18 cellular contexts compared by ENCODE assay signal in genomic region chr13:32229443-32229842, GRCh38.
A peak's percentile ranks its signal among the peaks of the same experiment; 100 is the strongest.
DNase-seq lines count a peak whose midpoint lies in the region; ATAC-seq, FAIRE-seq and TF ChIP-seq lines count a peak whose summit lies in the region.
"Had no signal": no experiment of that assay in that cellular context is flagged by ENCODE, and none has a peak within 500 bp of the region (broad histone marks: within the 10 kb centered on the region; RNA-seq: fewer than 3 reads in every experiment).

No MANE protein-coding gene starts in this region.

- TF ChIP-seq POLR2A in GM12891 (IDR thresholded peaks at IDR 0.05; ENCODE audit: low read depth, low read length) (no peak), vagina (IDR thresholded peaks at IDR 0.05) (no peak)

- FAIRE-seq in GM12891 (lab: Jason Lieb, UNC): no peak
- FAIRE-seq: GM18507 had no signal

- no peaks in the 10 kb centered on the region for H3K9me3 ChIP-seq in vagina
- H3K9me3 ChIP-seq: adrenal gland, gastroesophageal sphincter had no signal

- TF ChIP-seq CTCF in vagina (IDR thresholded peaks at IDR 0.05): no peak

- intact Hi-C loops in vagina (cut with DNase I): no loop called here

- no peak overlapping the region for H3K4me3 ChIP-seq in vagina
- H3K4me3 ChIP-seq: adrenal gland, gastroesophageal sphincter, PC-9 had no signal

- no peaks in the 10 kb centered on the region for H3K27me3 ChIP-seq in vagina
- H3K27me3 ChIP-seq: adrenal gland, gastroesophageal sphincter had no signal

- no peak for ATAC-seq in HG02970 (IDR thresholded peaks at IDR 0.05; ENCODE audit: low FRiP score, unreplicated experiment)
- ATAC-seq: gastroesophageal sphincter had no signal

- H3K27ac ChIP-seq in vagina: no peak overlapping the region
- H3K27ac ChIP-seq: adrenal gland, epithelial cell of prostate, gastroesophageal sphincter, PC-9 had no signal

- DNase-seq in COR-L47 (lab: John Stamatoyannopoulos, UW): peak; percentile 30
- peak; percentile 44 for DNase-seq in NCI-H1105 (lab: John Stamatoyannopoulos, UW)
- peak; percentile 98 for DNase-seq in NCI-H524 treated with DMSO at 0.1 percent for 48 hours (lab: John Stamatoyannopoulos, UW)
- DNase-seq in dermis microvascular lymphatic vessel endothelial cell (ENCODE audit: low read depth in 2 of 2): peak; percentile 14 to 24
- no peak for DNase-seq in GM12891 (ENCODE audit: insufficient read length, low spot score)
- DNase-seq in vagina (ENCODE audit: extremely low spot score in 2 of 2): no peak
- no peak for DNase-seq in activated CD8-positive, alpha-beta memory T cell treated with anti-CD3 and anti-CD28 coated beads, Interleukin-2, amount 50 U/mL, for 48 hours
- DNase-seq: activated CD4-positive, alpha-beta memory T cell treated with anti-CD3 and anti-CD28 coated beads, Interleukin-2, amount 10 ng/mL, durations not matched to agents 7 days and 5 days; adrenal gland; mesenchymal stem cell; NCI-H187; PC-9; stimulated activated CD4-positive, alpha-beta T cell treated with anti-CD3 and anti-CD28 coated beads, Interleukin-15, amount 100 ng/mL, for 24 hours; SW 1271 had no signal

- peaks cover 0 to 11% of the 10 kb centered on the region in 2 donors for H3K36me3 ChIP-seq in vagina
- H3K36me3 ChIP-seq: adrenal gland had no signal

- no peaks in the 10 kb centered on the region for H3K4me1 ChIP-seq in vagina

TF ChIP-seq in GM12891, 5 proteins besides CTCF, POLR2A, EP300 and RAD21:
- no peak for TF ChIP-seq SPI1 (IDR thresholded peaks at IDR 0.05; ENCODE audit: low read depth, low read length)
- TF ChIP-seq PAX5 (IDR thresholded peaks at IDR 0.05; ENCODE audit: insufficient read depth, low read length, severe bottlenecking): no peak
- TF ChIP-seq POLR2AphosphoS5 (IDR thresholded peaks at IDR 0.05; ENCODE audit: low read depth, low read length): no peak
- no peak for TF ChIP-seq POU2F2 (IDR thresholded peaks at IDR 0.05; ENCODE audit: low read depth, low read length)
- no peak for TF ChIP-seq TAF1 (IDR thresholded peaks at IDR 0.05; ENCODE audit: low read depth, low read length)

Comparison
In these comparisons a context has a peak if more than half of its experiments do, and no peak if none do; other contexts are left out.
1. DNase-seq: peak in COR-L47 (single experiment), NCI-H1105 (single experiment), NCI-H524 treated with DMSO at 0.1 percent for 48 hours (single experiment) and dermis microvascular lymphatic vessel endothelial cell (2 of 2); none in GM12891 (single experiment), vagina (0 of 2) and activated CD8-positive, alpha-beta memory T cell treated with anti-CD3 and anti-CD28 coated beads, Interleukin-2, amount 50 U/mL, for 48 hours (single experiment).